In genomic region chr5:106380736-106381135, GRCh38 we compare ENCODE assay signal across 1 cellular context.
TF ChIP-seq lines count a peak whose summit lies in the region.

No MANE protein-coding gene starts in this region.

TF ChIP-seq in SK-N-SH treated with all-trans-retinoic acid at 6 μM for 48 hours, 23 proteins besides CTCF, POLR2A, EP300 and RAD21 (continued from another document):
- TF ChIP-seq ZNF8 (CRISPR knock-in tag; IDR thresholded peaks at IDR 0.05) (no peak), RARB (CRISPR knock-in tag; IDR thresholded peaks at IDR 0.05) (no peak), OSR1 (CRISPR knock-in tag; IDR thresholded peaks at IDR 0.05) (no peak), ESRRG (CRISPR knock-in tag; IDR thresholded peaks at IDR 0.05) (no peak), TSHZ2 (CRISPR knock-in tag; IDR thresholded peaks at IDR 0.05) (no peak), ZC3H10 (CRISPR knock-in tag; IDR thresholded peaks at IDR 0.05) (no peak), CSRNP3 (CRISPR knock-in tag; IDR thresholded peaks at IDR 0.05) (no peak), BACH2 (CRISPR knock-in tag; IDR thresholded peaks at IDR 0.05; ENCODE audit: borderline replicate concordance) (no peak), ISL1 (CRISPR knock-in tag; IDR thresholded peaks at IDR 0.05) (no peak), ZNF70 (CRISPR knock-in tag; IDR thresholded peaks at IDR 0.05) (no peak)
